Comparison of ENCODE assay signal across 1 cellular context in genomic region chr4:55121246-55121645, GRCh38.
TF ChIP-seq lines count a peak whose summit lies in the region.

No MANE protein-coding gene starts in this region.

TF ChIP-seq in K562, 482 proteins besides CTCF, POLR2A, EP300 and RAD21:
- TF ChIP-seq ILF3 (IDR thresholded peaks at IDR 0.05; ENCODE audit: borderline replicate concordance) (no peak), KLF6 (CRISPR knock-in tag; IDR thresholded peaks at IDR 0.05; ENCODE audit: borderline replicate concordance) (no peak), KLF16 (IDR thresholded peaks at IDR 0.05) (no peak), ZNF655 (CRISPR knock-in tag; IDR thresholded peaks at IDR 0.05) (no peak), RBFOX2 (IDR thresholded peaks at IDR 0.05; ENCODE audit: low read depth, low read length) (no peak), POLR2AphosphoS5 (IDR thresholded peaks at IDR 0.05; ENCODE audit: control insufficient read depth, insufficient read depth, low read depth, low read length) (no peak), ATF2 (CRISPR knock-in tag; IDR thresholded peaks at IDR 0.05) (no peak), SPI1 (IDR thresholded peaks at IDR 0.05; ENCODE audit: borderline replicate concordance, low read depth, low read length) (peak; percentile 17; the same call in 1 of the 2 replicates)
